ENCODE assay signal across 8 cellular contexts in the genomic region with DNA sequence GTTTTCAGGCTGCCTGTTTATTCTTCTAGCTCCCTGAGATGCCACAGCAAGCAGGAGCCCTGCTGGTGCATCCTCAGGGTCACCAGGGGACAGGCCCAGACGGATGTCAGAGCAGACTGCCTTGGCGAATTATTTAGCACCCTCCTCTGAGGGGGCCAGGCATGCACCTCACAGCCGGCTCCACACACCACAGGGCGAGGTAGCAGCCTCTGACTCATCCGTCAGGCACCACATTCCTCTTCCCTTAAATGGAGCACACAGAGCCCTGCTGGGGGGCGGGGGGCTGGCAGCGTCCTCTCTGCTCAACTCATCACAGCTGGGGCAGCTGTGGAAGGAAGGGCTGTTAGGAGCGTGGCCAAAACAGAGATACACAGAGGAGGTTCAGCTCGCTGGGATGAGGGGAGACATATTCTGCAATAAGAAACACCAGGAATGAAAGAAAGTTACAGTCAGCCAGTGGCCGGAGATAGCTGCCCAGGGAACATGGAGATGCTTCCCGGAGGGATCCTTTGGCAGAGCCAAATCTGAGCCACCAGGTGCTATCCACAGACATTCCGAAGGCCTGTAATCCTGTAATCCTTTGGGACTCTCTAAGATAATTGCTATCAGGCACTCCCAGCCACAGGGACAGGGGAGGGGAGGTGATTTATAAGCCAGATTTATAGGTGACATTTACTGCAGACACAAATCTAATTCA. TPM values are rescaled to one million over a fixed set of nuclear protein-coding genes. Genes with fewer than 3 reads are reported as not detected.
DNase-seq lines count a peak whose midpoint lies in the region; ATAC-seq and TF ChIP-seq lines count a peak whose summit lies in the region.

No MANE protein-coding gene starts in this region.

- H3K4me3 ChIP-seq in AG04450 (ENCODE audit: low read depth, low read length): peak overlapping the region; percentile 37
- H3K4me3 ChIP-seq in epithelial cell of esophagus (ENCODE audit: low read length): no peak overlapping the region
- no peak overlapping the region for H3K4me3 ChIP-seq in mucosa of rectum (ENCODE audit: low read length in 2 of 2)

- in situ Hi-C loops in GM13976 (cut with MboI; ENCODE audit: low sequenced_read_pairs, unreplicated experiment): no loop called here

- no peak overlapping the region for H3K9ac ChIP-seq in mucosa of rectum (ENCODE audit: low read depth in 1 of 2, low read length in 2 of 2)

- TF ChIP-seq CTCF in AG04450 (IDR thresholded peaks at IDR 0.05; ENCODE audit: low read depth, low read length) (no peak), epithelial cell of esophagus (IDR thresholded peaks at IDR 0.05; ENCODE audit: insufficient read depth, low read depth, low read length, missing control alignments) (no peak), GM13976 (IDR thresholded peaks at IDR 0.05; ENCODE audit: borderline replicate concordance, control extremely low read depth, extremely low read depth, insufficient read depth, missing control alignments) (no peak)

- H3K27ac ChIP-seq in AG04450 (ENCODE audit: low read depth, low read length) (peak overlapping the region; percentile 90), mucosa of rectum (ENCODE audit: low read depth in 2 of 2, low read length in 2 of 2) (peak overlapping the region; percentile 1 to 30)

- peaks cover 11% of the 10 kb centered on the region; the same call in 1 of the 2 replicates for H3K9me3 ChIP-seq in AG04450 (ENCODE audit: control insufficient read depth, insufficient read depth, low read length)
- H3K9me3 ChIP-seq in mucosa of rectum (ENCODE audit: control insufficient read depth in 2 of 2, low read length in 2 of 2): no peaks in the 10 kb centered on the region

- CTCF ChIA-PET in AG04450 (lab: Charles Lee): interaction anchor here (0.6 to 1.2 kb wide), 4 partner anchors 8 to 33 kb away, joined by 3 to 5 read pairs (median 3); no protein-coding TSS in a partner anchor

- H3K4me1 ChIP-seq in mucosa of rectum (ENCODE audit: control insufficient read depth in 2 of 2, insufficient read depth in 2 of 2, low read length in 2 of 2): no peaks in the 10 kb centered on the region

- POLR2A ChIA-PET in AG04450 (lab: Yijun Ruan, JAX): interaction anchor here (1.0 to 1.6 kb wide), 5 partner anchors 27 to 262 kb away, joined by 3 to 11 read pairs (median 5); no protein-coding TSS in a partner anchor

- H3K36me3 ChIP-seq in mucosa of rectum (ENCODE audit: control insufficient read depth in 2 of 2, insufficient read depth in 2 of 2, low read length in 2 of 2): no peaks in the 10 kb centered on the region

- ATAC-seq in GM21737 (IDR thresholded peaks at IDR 0.05; ENCODE audit: unreplicated experiment): no peak
- no peak for ATAC-seq in stimulated activated naive CD8-positive, alpha-beta T cell treated with anti-CD3 and anti-CD28 coated beads, Interleukin-15, Interleukin-2, amounts not matched to agents 100 U/mL and 50 U/mL, for 24 hours

- no peaks in the 10 kb centered on the region for H3K27me3 ChIP-seq in AG04450 (ENCODE audit: control insufficient read depth, insufficient read depth, low read length)
- H3K27me3 ChIP-seq in mucosa of rectum (ENCODE audit: control insufficient read depth in 2 of 2, insufficient read depth in 2 of 2, low read length in 2 of 2): no peaks in the 10 kb centered on the region

- peak; percentile 95 for DNase-seq in AG04450 (ENCODE audit: low read depth, low spot score)
- peak; percentile 9 for DNase-seq in NCI-H2227 treated with DMSO at 0.1 percent for 48 hours (lab: John Stamatoyannopoulos, UW)
- DNase-seq in epithelial cell of esophagus (ENCODE audit: low read depth): peak; percentile 87
- no peak for DNase-seq in NK-92 treated with Interleukin-12 subunit alpha and Interleukin-12 subunit beta, amount 100 ng/mL, for 24 hours (lab: John Stamatoyannopoulos, UW)
- no peak for DNase-seq in GM13976 (ENCODE audit: low spot score)
- no peak for DNase-seq in stimulated activated naive CD8-positive, alpha-beta T cell treated with anti-CD3 and anti-CD28 coated beads, Interleukin-15, Interleukin-2, amounts not matched to agents 100 U/mL and 50 U/mL, for 24 hours

RNA-seq across cellular contexts. Expression of a gene that starts 13.9 kb away (rescaled TPM):
- 14.2 and 14.7 TPM in 2 replicates for polyA plus RNA-seq in AG04450 (2011; rRNA removed)
- 59.4 and 65.0 TPM in 2 replicates for polyA minus RNA-seq in AG04450 (2011; rRNA and poly(A)+ RNA removed)

Comparison
In these comparisons a context has a peak if more than half of its experiments do, and no peak if none do; other contexts are left out.
1. DNase-seq: peak in AG04450 (single experiment), NCI-H2227 treated with DMSO at 0.1 percent for 48 hours (single experiment) and epithelial cell of esophagus (single experiment); none in NK-92 treated with Interleukin-12 subunit alpha and Interleukin-12 subunit beta, amount 100 ng/mL, for 24 hours (single experiment), GM13976 (single experiment) and stimulated activated naive CD8-positive, alpha-beta T cell treated with anti-CD3 and anti-CD28 coated beads, Interleukin-15, Interleukin-2, amounts not matched to agents 100 U/mL and 50 U/mL, for 24 hours (single experiment).